Comparison of ENCODE assay signal across 26 cellular contexts in genomic region chr7:50512384-50512783, GRCh38. TPM values are rescaled to one million over a fixed set of nuclear protein-coding genes. Genes with fewer than 3 reads are reported as not detected.
"Had no signal": no experiment of that assay in that cellular context is flagged by ENCODE, and none has a peak within 500 bp of the region (broad histone marks: within the 10 kb centered on the region; RNA-seq: fewer than 3 reads in every experiment).

No MANE protein-coding gene starts in this region.

- H3K4me3 ChIP-seq: dorsolateral prefrontal cortex, gastroesophageal sphincter, heart right ventricle, psoas muscle, sigmoid colon, thoracic aorta, tibial nerve, upper lobe of right lung, uterus had no signal

- H3K4me1 Mint-ChIP-seq: naive thymus-derived CD8-positive, alpha-beta T cell; stimulated activated memory B cell treated with anti-CD40 and anti-IgM and Interleukin-4, amounts not matched to agents 10 μg/mL and 1 μg/mL and 100 μg/mL, for 72 hours had no signal

- H3K36me3 ChIP-seq: gastroesophageal sphincter, heart right ventricle, sigmoid colon, thoracic aorta, tibial nerve, upper lobe of right lung, uterus had no signal

- DNase-seq: dorsolateral prefrontal cortex; effector CD4-positive, alpha-beta T cell; foreskin fibroblast; heart right ventricle; kidney; mesendoderm; naive thymus-derived CD8-positive, alpha-beta T cell; nephron progenitor cell; nucleus accumbens; psoas muscle; right cardiac atrium; sigmoid colon; stimulated activated CD4-positive, alpha-beta T cell treated with anti-CD3 and anti-CD28 coated beads, Interleukin-4, amount 100 ng/mL, for 4 hours; stimulated activated naive CD8-positive, alpha-beta T cell treated with anti-CD3 and anti-CD28 coated beads, Interleukin-15, Interleukin-2, amounts not matched to agents 100 U/mL and 50 U/mL, for 24 hours; substantia nigra; upper lobe of right lung; uterus had no signal

- H3K4me3 Mint-ChIP-seq: naive thymus-derived CD8-positive, alpha-beta T cell; nephron progenitor cell; stimulated activated memory B cell treated with anti-CD40 and anti-IgM and Interleukin-4, amounts not matched to agents 10 μg/mL and 1 μg/mL and 100 μg/mL, for 72 hours had no signal

- H3K36me3 Mint-ChIP-seq: stimulated activated memory B cell treated with anti-CD40 and anti-IgM and Interleukin-4, amounts not matched to agents 10 μg/mL and 1 μg/mL and 100 μg/mL, for 72 hours had no signal

- H3K27ac Mint-ChIP-seq: nephron progenitor cell; stimulated activated memory B cell treated with anti-CD40 and anti-IgM and Interleukin-4, amounts not matched to agents 10 μg/mL and 1 μg/mL and 100 μg/mL, for 72 hours had no signal

- H3K27me3 ChIP-seq: sigmoid colon, tibial nerve, upper lobe of right lung, uterus had no signal

- H3K9me3 ChIP-seq: gastroesophageal sphincter, psoas muscle, sigmoid colon, thoracic aorta, tibial nerve, upper lobe of right lung, uterus had no signal

- H3K4me1 ChIP-seq: gastroesophageal sphincter, heart right ventricle, sigmoid colon, tibial nerve, upper lobe of right lung, uterus had no signal

- H3K27ac ChIP-seq: dorsolateral prefrontal cortex, epithelial cell of prostate, gastroesophageal sphincter, heart right ventricle, psoas muscle, sigmoid colon, thoracic aorta, tibial nerve, upper lobe of right lung, uterus had no signal

RNA-seq across cellular contexts. Expression of gene DDC, which starts 52.8 kb away (rescaled TPM):
- total RNA-seq: esophagus mucosa; gastroesophageal sphincter; heart right ventricle; lung microvascular endothelial cell; myocyte; naive thymus-derived CD8-positive, alpha-beta T cell; osteocyte; uterus had no signal
- polyA plus RNA-seq: heart right ventricle; naive thymus-derived CD8-positive, alpha-beta T cell had no signal
